In the genomic region with DNA sequence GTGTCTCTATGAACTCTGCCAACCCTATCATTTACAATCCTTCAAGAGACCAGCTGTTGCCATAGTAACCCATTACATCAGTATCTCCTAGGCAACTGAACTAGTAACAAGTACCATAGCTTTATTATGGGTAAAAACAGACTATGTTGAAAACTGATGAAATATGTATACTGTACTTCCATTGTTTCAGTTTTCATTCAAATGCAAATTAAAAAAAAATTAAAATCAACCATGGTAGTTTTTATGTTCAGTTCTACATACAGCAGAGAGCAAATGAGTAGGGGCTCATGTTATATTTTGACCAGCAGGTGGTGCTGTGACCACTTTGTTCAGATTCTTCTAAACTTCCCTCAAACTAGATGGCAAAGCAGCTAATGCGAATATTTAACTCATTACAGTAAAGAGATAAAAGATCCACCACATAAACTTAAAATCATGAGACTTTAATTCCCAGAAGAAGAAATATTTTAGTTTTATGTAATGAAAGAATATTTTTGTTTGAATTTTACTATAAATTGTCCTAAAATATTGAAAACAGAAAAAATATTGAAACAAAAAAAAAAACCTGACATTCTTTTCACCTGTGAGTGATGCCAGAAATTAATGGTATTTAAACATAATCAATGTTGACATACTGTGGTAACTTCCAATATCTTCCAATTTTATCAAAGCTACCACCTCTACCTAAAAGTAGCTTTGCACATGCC, we compare ENCODE assay signal across 1 cellular context.
TF ChIP-seq lines count a peak whose summit lies in the region.

No MANE protein-coding gene starts in this region.

TF ChIP-seq in HepG2, 621 proteins besides CTCF, POLR2A, EP300 and RAD21 (continued from another document):
- TF ChIP-seq, protein P1, sequence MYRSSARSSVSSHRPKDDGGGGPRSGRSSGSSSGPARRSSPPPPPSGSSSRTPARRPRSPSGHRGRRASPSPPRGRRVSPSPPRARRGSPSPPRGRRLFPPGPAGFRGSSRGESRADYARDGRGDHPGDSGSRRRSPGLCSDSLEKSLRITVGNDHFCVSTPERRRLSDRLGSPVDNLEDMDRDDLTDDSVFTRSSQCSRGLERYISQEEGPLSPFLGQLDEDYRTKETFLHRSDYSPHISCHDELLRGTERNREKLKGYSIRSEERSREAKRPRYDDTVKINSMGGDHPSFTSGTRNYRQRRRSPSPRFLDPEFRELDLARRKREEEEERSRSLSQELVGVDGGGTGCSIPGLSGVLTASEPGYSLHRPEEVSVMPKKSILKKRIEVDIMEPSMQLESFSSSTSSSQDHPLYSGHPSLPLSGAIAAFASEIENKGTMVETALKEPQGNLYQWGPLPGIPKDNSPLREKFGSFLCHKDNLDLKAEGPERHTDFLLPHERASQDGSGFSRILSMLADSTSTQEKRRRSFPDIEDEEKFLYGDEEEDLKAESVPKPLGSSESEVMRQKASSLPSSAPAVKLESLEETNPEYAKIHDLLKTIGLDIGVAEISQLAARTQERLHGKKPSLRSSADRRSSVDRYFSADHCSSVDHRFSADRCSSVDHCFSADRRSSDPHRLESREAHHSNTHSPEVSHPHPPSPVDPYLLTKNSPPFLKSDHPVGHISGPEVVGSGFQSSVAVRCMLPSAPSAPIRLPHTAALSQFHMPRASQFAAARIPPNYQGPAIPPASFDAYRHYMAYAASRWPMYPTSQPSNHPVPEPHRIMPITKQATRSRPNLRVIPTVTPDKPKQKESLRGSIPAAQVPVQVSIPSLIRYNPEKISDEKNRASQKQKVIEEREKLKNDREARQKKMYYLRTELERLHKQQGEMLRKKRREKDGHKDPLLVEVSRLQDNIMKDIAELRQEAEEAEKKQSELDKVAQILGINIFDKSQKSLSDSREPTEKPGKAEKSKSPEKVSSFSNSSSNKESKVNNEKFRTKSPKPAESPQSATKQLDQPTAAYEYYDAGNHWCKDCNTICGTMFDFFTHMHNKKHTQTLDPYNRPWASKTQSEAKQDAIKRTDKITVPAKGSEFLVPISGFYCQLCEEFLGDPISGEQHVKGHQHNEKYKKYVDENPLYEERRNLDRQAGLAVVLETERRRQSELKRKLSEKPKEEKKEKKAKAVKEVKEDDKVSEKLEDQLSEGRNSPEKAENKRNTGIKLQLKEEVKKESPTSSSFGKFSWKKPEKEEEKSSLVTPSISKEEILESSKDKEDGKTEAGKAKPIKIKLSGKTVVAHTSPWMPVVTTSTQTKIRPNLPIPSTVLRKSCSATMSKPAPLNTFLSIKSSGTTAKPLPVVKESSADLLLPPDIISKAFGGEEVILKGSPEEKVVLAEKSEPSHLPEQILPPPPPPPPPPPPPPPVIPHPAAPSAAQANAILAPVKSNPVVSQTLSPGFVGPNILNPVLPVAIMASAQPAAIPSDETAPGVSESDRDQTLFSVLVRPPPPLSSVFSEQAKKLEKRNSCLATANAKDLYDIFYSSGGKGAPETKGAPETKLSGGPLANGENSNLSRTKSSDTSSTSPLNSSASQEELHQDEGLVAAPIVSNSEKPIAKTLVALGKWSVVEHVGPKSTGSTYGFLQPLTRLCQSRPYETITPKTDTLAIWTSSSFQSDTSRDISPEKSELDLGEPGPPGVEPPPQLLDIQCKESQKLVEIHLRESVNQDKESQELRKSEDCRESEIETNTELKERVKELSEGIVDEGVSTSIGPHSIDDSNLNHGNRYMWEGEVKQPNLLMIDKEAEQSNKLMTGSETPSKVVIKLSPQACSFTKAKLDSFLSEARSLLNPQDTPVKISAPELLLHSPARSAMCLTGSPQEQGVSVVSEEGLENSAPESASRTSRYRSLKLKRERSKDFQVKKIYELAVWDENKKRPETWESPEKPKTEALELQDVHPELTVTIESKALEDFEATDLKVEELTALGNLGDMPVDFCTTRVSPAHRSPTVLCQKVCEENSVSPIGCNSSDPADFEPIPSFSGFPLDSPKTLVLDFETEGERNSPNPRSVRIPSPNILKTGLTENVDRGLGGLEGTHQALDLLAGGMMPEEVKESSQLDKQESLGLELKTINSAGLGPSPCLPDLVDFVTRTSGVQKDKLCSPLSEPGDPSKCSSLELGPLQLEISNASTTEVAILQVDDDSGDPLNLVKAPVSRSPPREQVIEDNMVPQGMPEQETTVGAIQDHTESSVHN (CRISPR knock-in tag; IDR thresholded peaks at IDR 0.05): no peak
